ENCODE assay signal across 22 cellular contexts in genomic region chr9:109482391-109482916, GRCh38. TPM values are rescaled to one million over a fixed set of nuclear protein-coding genes. Genes with fewer than 3 reads are reported as not detected.
A peak's percentile ranks its signal among the peaks of the same experiment; 100 is the strongest.
DNase-seq lines count a peak whose midpoint lies in the region; ATAC-seq, FAIRE-seq and TF ChIP-seq lines count a peak whose summit lies in the region.
"Had no signal": no experiment of that assay in that cellular context is flagged by ENCODE, and none has a peak within 500 bp of the region (broad histone marks: within the 10 kb centered on the region; RNA-seq: fewer than 3 reads in every experiment).

No MANE protein-coding gene starts in this region.

- H3K27ac ChIP-seq in BLaER1, result no peak overlapping the region
- H3K27ac ChIP-seq in HEK293 (ENCODE audit: extremely low read depth, low read depth, low read length), result no peak overlapping the region
- H3K27ac ChIP-seq: heart right ventricle, SJSA1, WERI-Rb-1 had no signal

- H4K20me1 ChIP-seq in BLaER1, result no peaks in the 10 kb centered on the region

- peaks cover 19% of the 10 kb centered on the region for H3K4me1 ChIP-seq in BLaER1
- peaks cover 5% of the 10 kb centered on the region for H3K4me1 ChIP-seq in HEK293 (ENCODE audit: control insufficient read depth, insufficient read depth, low read length)
- H3K4me1 ChIP-seq: SJSA1 had no signal

- H3K4me3 Mint-ChIP-seq in nephron progenitor cell, result no peak overlapping the region
- H3K4me3 Mint-ChIP-seq in effector memory CD8-positive, alpha-beta T cell, result no peak overlapping the region
- H3K4me3 Mint-ChIP-seq: CD4-positive, alpha-beta memory T cell had no signal

- peak overlapping the region; percentile 29 for H3K4me2 ChIP-seq in BLaER1

- CTCF ChIA-PET in HEK293 (lab: Yijun Ruan, JAX), result interaction anchor here (1.0 kb wide), 1 partner anchor 12 kb away, joined by 6 read pairs; no protein-coding TSS in a partner anchor

- H3K9me3 ChIP-seq in BLaER1, result no peaks in the 10 kb centered on the region
- no peaks in the 10 kb centered on the region for H3K9me3 ChIP-seq in HEK293 (ENCODE audit: control insufficient read depth, insufficient read depth, low read depth, low read length)
- H3K9me3 ChIP-seq: heart right ventricle, SJSA1 had no signal

- POLR2A ChIA-PET in HEK293 (lab: Yijun Ruan, JAX), result no interaction called here

- no peaks in the 10 kb centered on the region for H3K27me3 ChIP-seq in BLaER1
- no peaks in the 10 kb centered on the region for H3K27me3 ChIP-seq in bronchial epithelial cell (ENCODE audit: control insufficient read depth, insufficient read depth, low read length)
- H3K27me3 ChIP-seq: SJSA1 had no signal

- H3K4me3 ChIP-seq in BLaER1 (no peak overlapping the region), HEK293 (ENCODE audit: low read depth, low read length) (no peak overlapping the region), bronchial epithelial cell (ENCODE audit: low read depth, low read length) (no peak overlapping the region)
- H3K4me3 ChIP-seq: coronary artery, heart right ventricle, SJSA1 had no signal

- no peaks in the 10 kb centered on the region for H3K9me3 Mint-ChIP-seq in nephron progenitor cell
- no peaks in the 10 kb centered on the region for H3K9me3 Mint-ChIP-seq in effector memory CD8-positive, alpha-beta T cell

- no peaks in the 10 kb centered on the region for H3K36me3 Mint-ChIP-seq in nephron progenitor cell (ENCODE audit: low read depth)
- H3K36me3 Mint-ChIP-seq in effector memory CD8-positive, alpha-beta T cell (ENCODE audit: insufficient read depth), result no peaks in the 10 kb centered on the region
- H3K36me3 Mint-ChIP-seq: CD4-positive, alpha-beta memory T cell had no signal

- peaks cover 7% of the 10 kb centered on the region for H3K27me3 Mint-ChIP-seq in nephron progenitor cell (ENCODE audit: low read depth, poor library complexity)
- H3K27me3 Mint-ChIP-seq in effector memory CD8-positive, alpha-beta T cell, result peaks cover 28 to 32% of the 10 kb centered on the region in 2 donors

- H3K9ac ChIP-seq in BLaER1, result no peak overlapping the region

- H3K36me3 ChIP-seq in BLaER1 (no peaks in the 10 kb centered on the region), HEK293 (ENCODE audit: control insufficient read depth in 2 of 2, insufficient read depth in 1 of 2, low read length in 2 of 2) (peaks cover 0 to 5% of the 10 kb centered on the region in 2 experiments; a peak in 1 of 3 replicates), bronchial epithelial cell (ENCODE audit: control insufficient read depth, insufficient read depth, low read length) (peaks cover 7% of the 10 kb centered on the region)
- H3K36me3 ChIP-seq: heart right ventricle, SJSA1, WERI-Rb-1 had no signal

- no peak for ATAC-seq in effector memory CD8-positive, alpha-beta T cell (replicated peaks)
- no peak for ATAC-seq in GM18907 (IDR thresholded peaks at IDR 0.05; ENCODE audit: unreplicated experiment)
- ATAC-seq in GM18909 (IDR thresholded peaks at IDR 0.05; ENCODE audit: poor library complexity, unreplicated experiment), result no peak
- ATAC-seq: left ventricle myocardium superior, Panc1 had no signal

- peak overlapping the region; percentile 23 for H3K27ac Mint-ChIP-seq in nephron progenitor cell
- H3K27ac Mint-ChIP-seq in effector memory CD8-positive, alpha-beta T cell, result no peak overlapping the region

- TF ChIP-seq CTCF in HEK293 (tag by site-specific recombination; IDR thresholded peaks at IDR 0.05) (no peak), bronchial epithelial cell (IDR thresholded peaks at IDR 0.05; ENCODE audit: insufficient read depth, low read length, severe bottlenecking) (no peak), nephron progenitor cell (IDR thresholded peaks at IDR 0.05) (no peak)

- peaks cover 62% of the 10 kb centered on the region for H3K4me1 Mint-ChIP-seq in nephron progenitor cell
- no peaks in the 10 kb centered on the region for H3K4me1 Mint-ChIP-seq in effector memory CD8-positive, alpha-beta T cell (ENCODE audit: low read depth in 2 of 2)
- H3K4me1 Mint-ChIP-seq: CD4-positive, alpha-beta memory T cell had no signal

- peak; percentile 70 for FAIRE-seq in bronchial epithelial cell (lab: Jason Lieb, UNC)

- no peak for DNase-seq in bronchial epithelial cell (ENCODE audit: low read depth)
- no peak for DNase-seq in nephron progenitor cell
- DNase-seq in effector memory CD8-positive, alpha-beta T cell, result no peak
- no peak for DNase-seq in NCI-H1105 treated with DMSO at 0.1 percent for 48 hours (lab: John Stamatoyannopoulos, UW)
- DNase-seq: CD4-positive, alpha-beta memory T cell; GF-D8; heart right ventricle; Kasumi-1; left ventricle myocardium superior; NCI-H1092; NCI-H2081 treated with DMSO at 0.1 percent for 48 hours; NK-92 treated with Interleukin-12 subunit alpha and Interleukin-12 subunit beta, amount 100 ng/mL, for 24 hours; stimulated activated CD4-positive, alpha-beta T cell treated with anti-CD3 and anti-CD28 coated beads, Interleukin-2, amount 100 ng/mL, for 48 hours; stimulated activated naive CD4-positive, alpha-beta T cell; WERI-Rb-1 had no signal

TF ChIP-seq in HEK293, 187 proteins besides CTCF, POLR2A, EP300 and RAD21:
- TF ChIP-seq SALL2 (tag by site-specific recombination; IDR thresholded peaks at IDR 0.05; ENCODE audit: borderline replicate concordance) (no peak), SCRT1 (tag by site-specific recombination; IDR thresholded peaks at IDR 0.05; ENCODE audit: borderline replicate concordance) (no peak), ZNF555 (tag by site-specific recombination; conservative IDR thresholded peaks at IDR 0.05) (no peak), ZNF585B (tag by site-specific recombination; IDR thresholded peaks at IDR 0.05) (no peak), ZNF48 (tag by site-specific recombination; IDR thresholded peaks at IDR 0.05) (no peak), EGR2 (tag by site-specific recombination; IDR thresholded peaks at IDR 0.05; ENCODE audit: low read depth) (peak; percentile 89), ZNF335 (tag by site-specific recombination; conservative IDR thresholded peaks at IDR 0.05) (no peak), ZNF146 (tag by site-specific recombination; IDR thresholded peaks at IDR 0.05) (no peak), ZNF518A (tag by site-specific recombination; conservative IDR thresholded peaks at IDR 0.05; ENCODE audit: low read depth) (no peak), ZFHX2 (tag by site-specific recombination; conservative IDR thresholded peaks at IDR 0.05) (peak; percentile 64), OVOL3 (tag by site-specific recombination; IDR thresholded peaks at IDR 0.05) (no peak)

RNA-seq across cellular contexts. Expression of gene PTPN3, which starts 15.7 kb away (rescaled TPM):
- 14.2 and 26.2 TPM in 2 replicates for total RNA-seq in bronchial epithelial cell
- total RNA-seq: CD4-positive, alpha-beta memory T cell had no signal
